ENCODE assay signal across 14 cellular contexts in the genomic region with DNA sequence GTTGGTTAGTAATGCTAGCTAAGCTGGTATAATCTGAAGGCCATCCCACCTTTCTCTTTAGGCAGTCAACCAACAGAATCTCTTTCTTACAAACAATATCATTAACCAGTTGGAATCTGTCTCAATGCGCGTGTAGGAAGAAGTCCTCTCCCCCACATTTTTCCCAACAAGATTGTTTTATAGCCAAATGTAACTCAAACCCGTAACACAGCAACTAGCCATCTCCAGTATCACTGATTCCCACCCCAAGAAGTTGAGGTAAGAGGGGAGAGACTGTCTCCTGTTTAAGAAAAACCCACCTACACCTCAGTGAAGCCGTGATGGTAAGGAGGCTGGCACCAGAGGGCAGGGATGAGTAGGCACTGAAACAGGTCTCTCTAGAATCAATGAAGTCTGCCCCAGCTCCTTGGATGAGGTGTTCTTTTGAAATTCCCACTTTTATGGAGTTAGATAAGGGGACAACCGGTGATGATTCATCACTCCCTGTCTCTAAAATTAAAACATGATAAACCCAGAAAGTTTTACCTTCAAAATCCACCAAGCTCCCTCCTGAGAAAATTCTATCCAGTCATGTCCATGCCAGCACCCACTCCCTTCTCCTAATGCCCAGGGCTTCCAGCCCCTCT. TPM values are rescaled to one million over a fixed set of nuclear protein-coding genes. Genes with fewer than 3 reads are reported as not detected.
DNase-seq lines count a peak whose midpoint lies in the region; ATAC-seq, FAIRE-seq and TF ChIP-seq lines count a peak whose summit lies in the region.
"Had no signal": no experiment of that assay in that cellular context is flagged by ENCODE, and none has a peak within 500 bp of the region (broad histone marks: within the 10 kb centered on the region; RNA-seq: fewer than 3 reads in every experiment).

No MANE protein-coding gene starts in this region.

- no peak for TF ChIP-seq EP300 in K562 (IDR thresholded peaks at IDR 0.05; ENCODE audit: low read length)

- H3K9ac ChIP-seq in K562 (ENCODE audit: insufficient read depth in 1 of 2, low read depth in 2 of 2, low read length in 2 of 2) (no peak overlapping the region; a peak in 1 of 4 replicates), neural progenitor cell (no peak overlapping the region)

- no peaks in the 10 kb centered on the region for H3K9me3 Mint-ChIP-seq in T-helper 1 cell treated with Interleukin-12 subunit alpha and Interleukin-12 subunit beta and Interleukin-4 antibody, amounts not matched to agents 30 μg/mL and 1 μg/mL, for 36 hours
- H3K9me3 Mint-ChIP-seq in neural progenitor cell = no peaks in the 10 kb centered on the region
- H3K9me3 Mint-ChIP-seq: activated CD8-positive, alpha-beta T cell treated with anti-CD3 and anti-CD28 coated beads for 36 hours; dendritic cell treated with granulocyte-macrophage colony-stimulating factor and Interleukin-4, amounts not matched to agents 40 ng/mL and 50 ng/mL, for 4 days; naive thymus-derived CD4-positive, alpha-beta T cell had no signal

- peaks cover 31% of the 10 kb centered on the region for H3F3A ChIP-seq in neural progenitor cell (ENCODE audit: low read depth)

- H3K9me3 ChIP-seq in K562 (replicated peaks; ENCODE audit: control insufficient read depth, insufficient read depth, low read depth, low read length) = no peaks in the 10 kb centered on the region
- H3K9me3 ChIP-seq in neural progenitor cell (ENCODE audit: low read depth) = no peaks in the 10 kb centered on the region
- H3K9me3 ChIP-seq: SJCRH30, suprapubic skin had no signal

- DNase-seq in T-helper 1 cell (no peak), HTR-8/SVneo (ENCODE audit: insufficient read length, low spot score) (peak; percentile 57), K562 (ENCODE audit: extremely low read depth in 1 of 4, low spot score in 3 of 4) (peak in 1 of 4 experiments; percentile 24), neural progenitor cell (ENCODE audit: low spot score) (no peak), NCI-H446 treated with DMSO at 0.1 percent for 48 hours (lab: John Stamatoyannopoulos, UW) (no peak), hepatic stellate cell (ENCODE audit: low spot score) (no peak)

- TSS peak; percentile 60 for BruUV-seq in K562 (replicated peaks; lab: Mats Ljungman, UMichigan)

- intact Hi-C loops in K562 (cut with micrococcal nuclease) = loop anchor here (5.0 to 10.0 kb wide), 2 partner anchors 70 to 443 kb away; no protein-coding TSS in a partner anchor

- TF ChIP-seq CTCF in K562 (IDR thresholded peaks at IDR 0.05 in 2 of 3, conservative IDR thresholded peaks at IDR 0.05 in 1 of 3; ENCODE audit: insufficient read depth in 2 of 3, low read depth in 1 of 3, low read length in 3 of 3) (no peak), neural progenitor cell (IDR thresholded peaks at IDR 0.05) (no peak)

- H3K36me3 Mint-ChIP-seq in T-helper 1 cell treated with Interleukin-12 subunit alpha and Interleukin-12 subunit beta and Interleukin-4 antibody, amounts not matched to agents 30 μg/mL and 1 μg/mL, for 36 hours (ENCODE audit: low read depth) = peaks cover 18% of the 10 kb centered on the region
- peaks cover 25% of the 10 kb centered on the region for H3K36me3 Mint-ChIP-seq in neural progenitor cell

- H3K4me2 ChIP-seq in K562 (ENCODE audit: insufficient read depth, low read length) = no peak overlapping the region
- H3K4me2 ChIP-seq in neural progenitor cell = no peak overlapping the region

- H3K4me3 ChIP-seq in K562 (no peak overlapping the region), neural progenitor cell (no peak overlapping the region)
- H3K4me3 ChIP-seq: SJCRH30, suprapubic skin had no signal

- H3K79me2 ChIP-seq in K562 (ENCODE audit: control insufficient read depth, insufficient read depth, low read length) (no peaks in the 10 kb centered on the region), neural progenitor cell (ENCODE audit: low read depth) (no peaks in the 10 kb centered on the region)

- H2AFZ ChIP-seq in K562 (ENCODE audit: low read depth, low read length) (no peak overlapping the region), neural progenitor cell (replicated peaks) (no peak overlapping the region)

- no peak overlapping the region for H3K4me3 Mint-ChIP-seq in T-helper 1 cell treated with Interleukin-12 subunit alpha and Interleukin-12 subunit beta and Interleukin-4 antibody, amounts not matched to agents 30 μg/mL and 1 μg/mL, for 36 hours
- no peak overlapping the region for H3K4me3 Mint-ChIP-seq in neural progenitor cell
- H3K4me3 Mint-ChIP-seq: activated CD8-positive, alpha-beta T cell treated with anti-CD3 and anti-CD28 coated beads for 36 hours; dendritic cell treated with granulocyte-macrophage colony-stimulating factor and Interleukin-4, amounts not matched to agents 40 ng/mL and 50 ng/mL, for 4 days; naive thymus-derived CD4-positive, alpha-beta T cell had no signal

- H4K20me1 ChIP-seq in K562 (replicated peaks; ENCODE audit: control insufficient read depth, insufficient read depth, low read length) (no peaks in the 10 kb centered on the region; the same call in 1 of the 2 replicates), neural progenitor cell (ENCODE audit: low read depth) (peaks cover 11% of the 10 kb centered on the region)

- no peak for TF ChIP-seq RAD21 in K562 (CRISPR knock-in tag; conservative IDR thresholded peaks at IDR 0.05 in 1 of 2, IDR thresholded peaks at IDR 0.05 in 1 of 2)

- in situ Hi-C loops in K562 (cut with MboI) = loop anchor here (10.0 kb wide), 2 partner anchors 293 to 633 kb away; no protein-coding TSS in a partner anchor

- TF ChIP-seq POLR2A in K562 (conservative IDR thresholded peaks at IDR 0.05) = no peak

- FAIRE-seq in HTR-8/SVneo (lab: Jason Lieb, UNC) (no peak), K562 (lab: Jason Lieb, UNC) (peak; percentile 62)
- FAIRE-seq: GM18507 had no signal

- H3K36me3 ChIP-seq in K562 (ENCODE audit: control insufficient read depth, insufficient read depth, low read length) (peaks cover 46% of the 10 kb centered on the region; the same call in 2 of the 3 replicates), neural progenitor cell (no peaks in the 10 kb centered on the region)
- H3K36me3 ChIP-seq: suprapubic skin had no signal

- 54% methylated on average over 5 of the region's 5 CpGs for WGBS in K562 (ENCODE audit: insufficient coverage, low coverage, missing lambda C conversion rate)

- H3K9me1 ChIP-seq in K562 (ENCODE audit: control insufficient read depth, insufficient read depth, low read length) = no peaks in the 10 kb centered on the region

- CTCF ChIA-PET in K562 (lab: Yijun Ruan, JAX; ENCODE audit: low intra/inter-chr PET ratio) = interaction anchor here (0.6 to 1.8 kb wide), 3 partner anchors 330 to 736 kb away, joined by 4 to 5 read pairs (median 4); no protein-coding TSS in a partner anchor

- POLR2A ChIA-PET in K562 (lab: Yijun Ruan, JAX) = interaction anchor here (0.5 to 1.3 kb wide), 6 partner anchors 16 to 876 kb away, joined by 3 to 7 read pairs (median 4); no protein-coding TSS in a partner anchor

- no peaks in the 10 kb centered on the region for H3K4me1 Mint-ChIP-seq in T-helper 1 cell treated with Interleukin-12 subunit alpha and Interleukin-12 subunit beta and Interleukin-4 antibody, amounts not matched to agents 30 μg/mL and 1 μg/mL, for 36 hours (ENCODE audit: low read depth)
- H3K4me1 Mint-ChIP-seq in neural progenitor cell = peaks cover 3% of the 10 kb centered on the region
- H3K4me1 Mint-ChIP-seq: naive thymus-derived CD4-positive, alpha-beta T cell had no signal

- no peaks in the 10 kb centered on the region for H3K27me3 Mint-ChIP-seq in T-helper 1 cell treated with Interleukin-12 subunit alpha and Interleukin-12 subunit beta and Interleukin-4 antibody, amounts not matched to agents 30 μg/mL and 1 μg/mL, for 36 hours (ENCODE audit: low read depth)
- H3K27me3 Mint-ChIP-seq in neural progenitor cell (ENCODE audit: insufficient read depth, low read depth) = peaks cover 3% of the 10 kb centered on the region
- H3K27me3 Mint-ChIP-seq: activated CD8-positive, alpha-beta T cell treated with anti-CD3 and anti-CD28 coated beads for 36 hours; dendritic cell treated with granulocyte-macrophage colony-stimulating factor and Interleukin-4, amounts not matched to agents 40 ng/mL and 50 ng/mL, for 4 days; naive thymus-derived CD4-positive, alpha-beta T cell had no signal

- H3K27ac ChIP-seq in K562 (ENCODE audit: extremely low read depth, low read depth, low read length) (no peak overlapping the region), neural progenitor cell (peak overlapping the region; percentile 53)
- H3K27ac ChIP-seq: SJCRH30, suprapubic skin had no signal

- H3K27me3 ChIP-seq in K562 (ENCODE audit: control insufficient read depth in 2 of 2, insufficient read depth in 2 of 2, low read length in 2 of 2) (no peaks in the 10 kb centered on the region), neural progenitor cell (no peaks in the 10 kb centered on the region)
- H3K27me3 ChIP-seq: SJCRH30, suprapubic skin had no signal

- H3K4me1 ChIP-seq in K562 (replicated peaks in 1 of 2; ENCODE audit: control insufficient read depth in 2 of 2, insufficient read depth in 2 of 2, low read length in 2 of 2) = peaks cover 0 to 12% of the 10 kb centered on the region in 2 experiments; a peak in 4 of 5 replicates
- no peaks in the 10 kb centered on the region for H3K4me1 ChIP-seq in neural progenitor cell
- H3K4me1 ChIP-seq: SJCRH30, suprapubic skin had no signal

- peak overlapping the region; percentile 24 for H3K27ac Mint-ChIP-seq in T-helper 1 cell treated with Interleukin-12 subunit alpha and Interleukin-12 subunit beta and Interleukin-4 antibody, amounts not matched to agents 30 μg/mL and 1 μg/mL, for 36 hours
- no peak overlapping the region for H3K27ac Mint-ChIP-seq in neural progenitor cell
- H3K27ac Mint-ChIP-seq: activated CD8-positive, alpha-beta T cell treated with anti-CD3 and anti-CD28 coated beads for 36 hours; dendritic cell treated with granulocyte-macrophage colony-stimulating factor and Interleukin-4, amounts not matched to agents 40 ng/mL and 50 ng/mL, for 4 days had no signal

- ATAC-seq in K562 (no peak), HG03457 (IDR thresholded peaks at IDR 0.05; ENCODE audit: unreplicated experiment) (no peak)

RNA-seq across cellular contexts. Expression of gene CDC25A, which starts 30.9 kb away (rescaled TPM):
- total RNA-seq in K562 (2011; cell fraction: chromatin; rRNA removed; ENCODE audit: low replicate concordance) = 39.9 and 44.1 TPM in 2 replicates
- 24.7 and 27.9 TPM in 2 replicates for total RNA-seq in K562 (2011; cell fraction: nucleolus; rRNA removed)
- total RNA-seq in K562 (2011; cell fraction: nucleoplasm; rRNA removed) = 21.5 and 23.1 TPM in 2 replicates
- 53.9 and 61.3 TPM in 2 replicates for total RNA-seq in K562 (2014; rRNA removed)
- total RNA-seq in K562 (2014; rRNA removed; fragmentation: Illumina TruSeq; extraction: Trizol) = 52.2 and 53.9 TPM in 2 replicates
- total RNA-seq in K562 (2015; rRNA removed; fragmentation: Illumina TruSeq; extraction: Trizol) = 45.6 and 51.8 TPM in 2 replicates
- 52.0 and 59.2 TPM in 2 replicates for total RNA-seq in K562 (2021)
- 27.0 and 35.8 TPM in 2 replicates for polyA plus RNA-seq in K562 (2011; rRNA removed)
- 19.2 and 35.0 TPM in 2 replicates for polyA plus RNA-seq in K562 (2011; cell fraction: cytosol; rRNA removed)
- polyA plus RNA-seq in K562 (2011; cell fraction: nucleus; rRNA removed) = 14.7 and 15.2 TPM in 2 replicates
- 19.6 and 29.2 TPM in 2 replicates for polyA plus RNA-seq in K562 (2012)
- polyA plus RNA-seq in K562 (2014; fragmentation: Illumina TruSeq; extraction: Trizol) = 46.5 and 56.2 TPM in 2 replicates
- polyA plus RNA-seq in K562 (2014; fragmentation: Nextera tagmentation; extraction: Ambion mirVana) = 1 to 10 TPM; 3.4 to 5.0 TPM
- 30.3 and 34.7 TPM in 2 replicates for polyA plus RNA-seq in K562 (2014; rRNA removed)
- 42.7 and 45.9 TPM in 2 replicates for polyA minus RNA-seq in K562 (2011; rRNA and poly(A)+ RNA removed)
- polyA minus RNA-seq in K562 (2011; cell fraction: cytosol; rRNA and poly(A)+ RNA removed) = 30.5 and 32.1 TPM in 2 replicates
- 15.9 and 16.6 TPM in 2 replicates for polyA minus RNA-seq in K562 (2011; cell fraction: nucleus; rRNA and poly(A)+ RNA removed)
- total RNA-seq in neural progenitor cell (ENCODE audit: low replicate concordance) = 51.8 and 74.1 TPM in 2 replicates
- polyA plus RNA-seq: naive thymus-derived CD4-positive, alpha-beta T cell had no signal
